In the genomic region with DNA sequence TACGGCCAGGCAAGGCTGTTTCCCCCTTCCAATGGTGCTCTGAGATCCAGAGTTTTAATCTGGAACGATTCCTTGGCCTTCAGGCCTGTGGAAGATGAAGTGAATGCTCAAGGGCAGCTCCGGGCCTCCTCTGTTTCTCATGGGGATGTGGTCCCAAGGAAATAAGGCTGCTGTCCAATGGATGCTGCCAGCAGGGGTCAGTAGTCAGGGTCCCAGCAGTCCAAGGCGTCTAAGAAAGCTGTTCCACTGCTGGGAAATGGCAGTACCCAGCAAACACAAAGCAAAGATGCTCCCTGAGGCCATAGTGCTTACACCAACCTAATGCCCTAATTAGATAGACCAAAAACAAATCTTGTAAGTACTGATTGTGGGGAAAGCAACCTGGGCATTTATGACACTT, we compare ENCODE assay signal across 12 cellular contexts. TPM values are rescaled to one million over a fixed set of nuclear protein-coding genes. Genes with fewer than 3 reads are reported as not detected.
DNase-seq lines count a peak whose midpoint lies in the region; ATAC-seq, FAIRE-seq and TF ChIP-seq lines count a peak whose summit lies in the region.
"Had no signal": no experiment of that assay in that cellular context is flagged by ENCODE, and none has a peak within 500 bp of the region (broad histone marks: within the 10 kb centered on the region; RNA-seq: fewer than 3 reads in every experiment).

No MANE protein-coding gene starts in this region.

- no peak overlapping the region for H3K27ac Mint-ChIP-seq in activated CD4-positive, alpha-beta T cell treated with anti-CD3 and anti-CD28 coated beads for 36 hours
- H3K27ac Mint-ChIP-seq: activated T-helper 1 cell treated with anti-CD3 and anti-CD28 coated beads, Interleukin-12 subunit alpha, Interleukin-12 subunit beta, Interleukin-2, Interleukin-4 antibody, amounts not matched to agents 30 ng/mL and 10 ng/mL and 1 ng/mL, durations not matched to agents 14 hours and 24 hours and 36 hours had no signal

- no peak overlapping the region for H3K18ac ChIP-seq in H1 (ENCODE audit: extremely low read depth, low read length)

- no peak overlapping the region for H4K8ac ChIP-seq in H1 (ENCODE audit: extremely low read depth, insufficient read depth, low read length)

- TF ChIP-seq POLR2A in H1 (IDR thresholded peaks at IDR 0.05; ENCODE audit: control extremely low read depth in 1 of 2, low read depth in 2 of 2, low read length in 2 of 2): no peak
- TF ChIP-seq POLR2A in esophagus muscularis mucosa (IDR thresholded peaks at IDR 0.05; ENCODE audit: low read depth): no peak

- H2BK12ac ChIP-seq in H1 (ENCODE audit: low read depth, low read length): no peak overlapping the region

- no peak overlapping the region for H3K4ac ChIP-seq in H1 (replicated peaks; ENCODE audit: insufficient read length, low read depth, low read length)

- no peak overlapping the region for H3K27ac ChIP-seq in H1 (ENCODE audit: low read depth, low read length)
- H3K27ac ChIP-seq in small intestine (ENCODE audit: low read depth in 1 of 2, low read length in 1 of 2): no peak overlapping the region
- no peak overlapping the region for H3K27ac ChIP-seq in esophagus muscularis mucosa (replicated peaks in 1 of 4)
- H3K27ac ChIP-seq: thoracic aorta had no signal

- H2BK5ac ChIP-seq in H1 (ENCODE audit: low read depth, low read length): no peak overlapping the region

- no peaks in the 10 kb centered on the region for H3K27me3 ChIP-seq in H1 (replicated peaks in 1 of 4; ENCODE audit: control insufficient read depth in 3 of 4, extremely low read depth in 1 of 4, insufficient read depth in 3 of 4, low read length in 3 of 4)
- H3K27me3 ChIP-seq in small intestine (ENCODE audit: control insufficient read depth in 2 of 2, insufficient read depth in 2 of 2, low read length in 2 of 2): no peaks in the 10 kb centered on the region
- no peaks in the 10 kb centered on the region for H3K27me3 ChIP-seq in esophagus muscularis mucosa

- TF ChIP-seq CTCF in H1 (IDR thresholded peaks at IDR 0.05; ENCODE audit: control extremely low read depth in 1 of 3, insufficient read depth in 1 of 3, low read depth in 1 of 3, low read length in 3 of 3): peak; percentile 31 to 49 (median 44); a peak in 3 of 4 replicates
- no peak for TF ChIP-seq CTCF in esophagus muscularis mucosa (IDR thresholded peaks at IDR 0.05)

- peaks cover 4% of the 10 kb centered on the region for H3K9me3 Mint-ChIP-seq in activated CD4-positive, alpha-beta T cell treated with anti-CD3 and anti-CD28 coated beads for 36 hours (ENCODE audit: low read depth)
- H3K9me3 Mint-ChIP-seq: activated T-helper 1 cell treated with anti-CD3 and anti-CD28 coated beads, Interleukin-12 subunit alpha, Interleukin-12 subunit beta, Interleukin-2, Interleukin-4 antibody, amounts not matched to agents 30 ng/mL and 10 ng/mL and 1 ng/mL, durations not matched to agents 14 hours and 24 hours and 36 hours had no signal

- no peak overlapping the region for H3K14ac ChIP-seq in H1 (ENCODE audit: insufficient read length)

- no peaks in the 10 kb centered on the region for H3K4me1 Mint-ChIP-seq in activated CD4-positive, alpha-beta T cell treated with anti-CD3 and anti-CD28 coated beads for 36 hours

- CTCF ChIA-PET in activated CD4-positive, alpha-beta T cell treated with anti-CD3 and anti-CD28 coated beads for 36 hours (lab: Charles Lee): no interaction called here
- CTCF ChIA-PET in H1 (lab: Charles Lee; ENCODE audit: partially characterized antibody): interaction anchor here (0.9 to 1.5 kb wide), 2 partner anchors 12 to 220 kb away, joined by 3 to 4 read pairs; no protein-coding TSS in a partner anchor

- intact Hi-C loops in activated CD4-positive, alpha-beta T cell treated with anti-CD3 and anti-CD28 coated beads for 36 hours (cut with DNase I, micrococcal nuclease): no loop called here
- intact Hi-C loops in esophagus muscularis mucosa (cut with DNase I): no loop called here

- no peaks in the 10 kb centered on the region for H3K4me1 ChIP-seq in H1 (replicated peaks in 1 of 4; ENCODE audit: control insufficient read depth in 3 of 4, insufficient read depth in 4 of 4, low read length in 3 of 4)
- no peaks in the 10 kb centered on the region for H3K4me1 ChIP-seq in small intestine (ENCODE audit: control insufficient read depth in 2 of 2, insufficient read depth in 1 of 2, low read depth in 1 of 2, low read length in 1 of 2)
- no peaks in the 10 kb centered on the region for H3K4me1 ChIP-seq in esophagus muscularis mucosa

- in situ Hi-C loops in KBM-7 (cut with MboI; ENCODE audit: low pct_unique_long_range_greater_than_20kb, low sequenced_read_pairs): no loop called here

- no peaks in the 10 kb centered on the region for H3K79me2 ChIP-seq in H1 (ENCODE audit: control insufficient read depth in 1 of 2, insufficient read depth in 2 of 2, low read length in 2 of 2)

- no peak overlapping the region for H2AFZ ChIP-seq in H1 (ENCODE audit: low read length)

- no peaks in the 10 kb centered on the region for H3K36me3 ChIP-seq in H1 (ENCODE audit: control insufficient read depth in 2 of 4, insufficient read depth in 4 of 4, low read length in 3 of 4)
- H3K36me3 ChIP-seq in small intestine (ENCODE audit: control insufficient read depth in 2 of 2, insufficient read depth in 2 of 2, low read length in 2 of 2): no peaks in the 10 kb centered on the region
- H3K36me3 ChIP-seq in esophagus muscularis mucosa: no peaks in the 10 kb centered on the region
- H3K36me3 ChIP-seq: thoracic aorta had no signal

- FAIRE-seq in H1 (lab: Jason Lieb, UNC): no peak
- no peak for FAIRE-seq in small intestine (lab: Jason Lieb, UNC)

- H3K4me3 ChIP-seq in H1 (ENCODE audit: extremely low read depth in 1 of 4, insufficient read depth in 2 of 4, low read depth in 3 of 4, low read length in 4 of 4): no peak overlapping the region
- no peak overlapping the region for H3K4me3 ChIP-seq in small intestine (ENCODE audit: low read depth in 1 of 2, low read length in 2 of 2)
- no peak overlapping the region for H3K4me3 ChIP-seq in esophagus muscularis mucosa
- H3K4me3 ChIP-seq: thoracic aorta had no signal

- H4K20me1 ChIP-seq in H1 (replicated peaks in 1 of 2; ENCODE audit: control insufficient read depth in 1 of 2, insufficient read depth in 2 of 2, low read length in 2 of 2): no peaks in the 10 kb centered on the region

- no peak overlapping the region for H3K4me3 Mint-ChIP-seq in activated CD4-positive, alpha-beta T cell treated with anti-CD3 and anti-CD28 coated beads for 36 hours
- H3K4me3 Mint-ChIP-seq: activated T-helper 1 cell treated with anti-CD3 and anti-CD28 coated beads, Interleukin-12 subunit alpha, Interleukin-12 subunit beta, Interleukin-2, Interleukin-4 antibody, amounts not matched to agents 30 ng/mL and 10 ng/mL and 1 ng/mL, durations not matched to agents 14 hours and 24 hours and 36 hours had no signal

- H2BK15ac ChIP-seq in H1 (ENCODE audit: low read length): no peak overlapping the region

- POLR2A ChIA-PET in activated CD4-positive, alpha-beta T cell treated with anti-CD3 and anti-CD28 coated beads for 36 hours (lab: Charles Lee): no interaction called here
- POLR2A ChIA-PET in H1 (lab: Charles Lee; ENCODE audit: partially characterized antibody): interaction anchor here (1.2 kb wide), 1 partner anchor 61 kb away, joined by 3 read pairs; no protein-coding TSS in a partner anchor

- H3K79me1 ChIP-seq in H1 (ENCODE audit: low read depth, low read length): no peaks in the 10 kb centered on the region

- no peak overlapping the region for H2BK120ac ChIP-seq in H1 (replicated peaks; ENCODE audit: low read depth, low read length)

- no peak overlapping the region for H3K9ac ChIP-seq in H1 (replicated peaks in 1 of 4; ENCODE audit: extremely low read depth in 1 of 4, low read depth in 3 of 4, low read length in 3 of 4)

- H3K36me3 Mint-ChIP-seq in activated CD4-positive, alpha-beta T cell treated with anti-CD3 and anti-CD28 coated beads for 36 hours (ENCODE audit: low read depth): no peaks in the 10 kb centered on the region

- no peak overlapping the region for H4K91ac ChIP-seq in H1 (replicated peaks; ENCODE audit: insufficient read length, low read length)

- no peak overlapping the region for H4K5ac ChIP-seq in H1 (ENCODE audit: insufficient read length, low read depth, low read length)

- DNase-seq in activated CD4-positive, alpha-beta T cell treated with anti-CD3 and anti-CD28 coated beads for 36 hours: peak; percentile 12
- DNase-seq in activated CD4-positive, alpha-beta T cell treated with anti-CD3 and anti-CD28 coated beads for 4 hours: no peak
- DNase-seq in KBM-7 (peak; percentile 29), H1 (ENCODE audit: low read depth in 1 of 2, low spot score in 2 of 2) (no peak), small intestine (peak; percentile 2), esophagus muscularis mucosa (ENCODE audit: extremely low spot score) (no peak), T-helper 9 cell (no peak)
- DNase-seq in stimulated activated naive CD4-positive, alpha-beta T cell (lab: John Stamatoyannopoulos, UW): no peak
- DNase-seq: Kasumi-1, NCI-H2227 treated with DMSO at 0.1 percent for 48 hours had no signal

- H3K4me2 ChIP-seq in H1 (ENCODE audit: insufficient read depth in 1 of 2, low read depth in 2 of 2, low read length in 2 of 2): no peak overlapping the region

- H2BK20ac ChIP-seq in H1 (ENCODE audit: low read length): no peak overlapping the region

- H3K27me3 Mint-ChIP-seq in activated CD4-positive, alpha-beta T cell treated with anti-CD3 and anti-CD28 coated beads for 36 hours: peaks cover 2% of the 10 kb centered on the region

- TF ChIP-seq EP300 in H1 (IDR thresholded peaks at IDR 0.05; ENCODE audit: borderline replicate concordance in 1 of 2, low read depth in 2 of 2, low read length in 2 of 2) (no peak), esophagus muscularis mucosa (IDR thresholded peaks at IDR 0.05) (no peak)

- no peak overlapping the region for H3K23ac ChIP-seq in H1 (ENCODE audit: insufficient read length)

- peak in 1 of 2 experiments; percentile 31; a peak in 2 of 4 replicates for TF ChIP-seq RAD21 in H1 (IDR thresholded peaks at IDR 0.05 in 1 of 2, conservative IDR thresholded peaks at IDR 0.05 in 1 of 2; ENCODE audit: low read depth in 2 of 2, low read length in 2 of 2)

- WGBS in H1 (ENCODE audit: extremely low coverage in 1 of 2, insufficient coverage in 1 of 2, insufficient read length in 1 of 2, insufficient replicate concordance in 2 of 2, low coverage in 1 of 2, low lambda C conversion rate in 2 of 2, missing lambda C conversion rate in 1 of 2), 2 experiments: 87% methylated on average over 4 of the region's 4 CpGs; no CpG with 5 or more reads in 1 of the 2 experiments
- WGBS in small intestine, 3 donors: 46 to 64% (median 57%) methylated on average over 4 of the region's 4 CpGs
- WGBS in esophagus muscularis mucosa: 44% methylated on average over 4 of the region's 4 CpGs

- no peak overlapping the region for H2AK5ac ChIP-seq in H1 (ENCODE audit: low read depth, low read length)

- H3K23me2 ChIP-seq in H1 (ENCODE audit: low read depth, low read length): no peaks in the 10 kb centered on the region

- H3K56ac ChIP-seq in H1 (replicated peaks; ENCODE audit: insufficient read length, low read depth, low read length): no peak overlapping the region

- ATAC-seq in activated CD4-positive, alpha-beta T cell treated with anti-CD3 and anti-CD28 coated beads for 36 hours: no peak

- H3K9me3 ChIP-seq in H1 (ENCODE audit: insufficient read depth in 2 of 2, low read depth in 1 of 2, low read length in 1 of 2) (no peaks in the 10 kb centered on the region), small intestine (ENCODE audit: control insufficient read depth, low read depth) (no peaks in the 10 kb centered on the region), esophagus muscularis mucosa (no peaks in the 10 kb centered on the region)
- H3K9me3 ChIP-seq: thoracic aorta had no signal

RNA-seq across cellular contexts. Expression of gene NMS, which starts 12.5 kb away (rescaled TPM):
- total RNA-seq in activated CD4-positive, alpha-beta T cell treated with anti-CD3 and anti-CD28 coated beads for 36 hours: not detected
- not detected in 2 replicates for total RNA-seq in H1 (2021; fragmentation: NEBNext Ultra II Directional; extraction: Animal tissue kit (Norgen Biotek cat#: 25700))
- polyA plus RNA-seq in H1 (2011; rRNA removed) (not detected in 2 replicates), small intestine (not detected)
- polyA plus RNA-seq in H1 (2011; cell fraction: cytosol; rRNA removed): not detected
- polyA plus RNA-seq in H1 (2011; cell fraction: nucleus; rRNA removed): not detected
- polyA plus RNA-seq in H1 (2012, experiment 1 of 2): not detected in 4 replicates
- not detected for polyA plus RNA-seq in H1 (2012, experiment 2 of 2)
- not detected for polyA plus RNA-seq in H1 (2013, experiment 1 of 2)
- not detected for polyA plus RNA-seq in H1 (2013, experiment 2 of 2)
- not detected in 2 replicates for polyA minus RNA-seq in H1 (2011; rRNA and poly(A)+ RNA removed)
- polyA minus RNA-seq in H1 (2011; cell fraction: cytosol; rRNA and poly(A)+ RNA removed): not detected
- polyA minus RNA-seq in H1 (2011; cell fraction: nucleus; rRNA and poly(A)+ RNA removed): not detected
- not detected for total RNA-seq in esophagus muscularis mucosa
- total RNA-seq: activated T-helper 1 cell treated with anti-CD3 and anti-CD28 coated beads, Interleukin-12 subunit alpha, Interleukin-12 subunit beta, Interleukin-2, Interleukin-4 antibody, amounts not matched to agents 30 ng/mL and 10 ng/mL and 1 ng/mL, durations not matched to agents 14 hours and 24 hours and 36 hours; thoracic aorta had no signal

Comparison
In these comparisons a context has a peak if more than half of its experiments do, and no peak if none do; other contexts are left out.
1. DNase-seq: peak in activated CD4-positive, alpha-beta T cell treated with anti-CD3 and anti-CD28 coated beads for 36 hours (single experiment), KBM-7 (single experiment) and small intestine (single experiment); none in activated CD4-positive, alpha-beta T cell treated with anti-CD3 and anti-CD28 coated beads for 4 hours (0 of 2), H1 (0 of 2), esophagus muscularis mucosa (single experiment), T-helper 9 cell (single experiment) and stimulated activated naive CD4-positive, alpha-beta T cell (0 of 6).
2. CTCF ChIP-seq: peak in H1 (3 of 3); none in esophagus muscularis mucosa (0 of 3).